22 cellular contexts compared by ENCODE assay signal in genomic region chr14:104788873-104789663, GRCh38. TPM values are rescaled to one million over a fixed set of nuclear protein-coding genes. Genes with fewer than 3 reads are reported as not detected.
"Had no signal": no experiment of that assay in that cellular context is flagged by ENCODE, and none has a peak within 500 bp of the region (broad histone marks: within the 10 kb centered on the region; RNA-seq: fewer than 3 reads in every experiment).

No MANE protein-coding gene starts in this region.

- H3K27me3 ChIP-seq: ascending aorta, esophagus muscularis mucosa, gastrocnemius medialis, stomach, suprapubic skin, tibial nerve had no signal

- H3K4me3 ChIP-seq: ascending aorta, esophagus muscularis mucosa, gastrocnemius medialis, lower lobe of right lung, prostate gland, skin epidermis, stomach, suprapubic skin, tibial nerve had no signal

- H3K9me3 ChIP-seq: ascending aorta, esophagus muscularis mucosa, gastrocnemius medialis, lower lobe of right lung, prostate gland, stomach, suprapubic skin, tibial nerve had no signal

- H3K36me3 Mint-ChIP-seq: activated CD4-positive, alpha-beta memory T cell treated with anti-CD3 and anti-CD28 coated beads for 36 hours; naive B cell had no signal

- ATAC-seq: activated T-cell treated with anti-CD3 and anti-CD28 coated beads, Interleukin-2, amount 50 U/mL, for 72 hours; effector memory CD8-positive, alpha-beta T cell; gastrocnemius medialis; left colon; lower lobe of right lung had no signal

- H3K27ac Mint-ChIP-seq: activated CD4-positive, alpha-beta memory T cell treated with anti-CD3 and anti-CD28 coated beads for 36 hours; activated naive CD4-positive, alpha-beta T cell treated with anti-CD3 and anti-CD28 coated beads for 36 hours; activated T-cell treated with anti-CD3 and anti-CD28 coated beads, Interleukin-2, amount 50 U/mL, for 72 hours; naive B cell had no signal

- H3K4me3 Mint-ChIP-seq: activated CD4-positive, alpha-beta memory T cell treated with anti-CD3 and anti-CD28 coated beads for 36 hours; activated naive CD4-positive, alpha-beta T cell treated with anti-CD3 and anti-CD28 coated beads for 36 hours; activated T-cell treated with anti-CD3 and anti-CD28 coated beads, Interleukin-2, amount 50 U/mL, for 72 hours had no signal

- H3K9me3 Mint-ChIP-seq: activated CD4-positive, alpha-beta memory T cell treated with anti-CD3 and anti-CD28 coated beads for 36 hours; activated naive CD4-positive, alpha-beta T cell treated with anti-CD3 and anti-CD28 coated beads for 36 hours; activated T-cell treated with anti-CD3 and anti-CD28 coated beads, Interleukin-2, amount 50 U/mL, for 72 hours; effector memory CD8-positive, alpha-beta T cell; naive B cell had no signal

- H3K27ac ChIP-seq: gastrocnemius medialis, suprapubic skin had no signal

- DNase-seq: activated CD4-positive, alpha-beta memory T cell treated with anti-CD3 and anti-CD28 coated beads for 36 hours; activated CD4-positive, alpha-beta T cell treated with anti-CD3 and anti-CD28 coated beads for 48 hours; activated effector memory CD4-positive, alpha-beta T cell treated with Interleukin-2 at 50 U/mL for 16 hours; activated naive CD4-positive, alpha-beta T cell treated with anti-CD3 and anti-CD28 coated beads for 36 hours; activated T-cell treated with anti-CD3 and anti-CD28 coated beads, Interleukin-2, amount 50 U/mL, for 72 hours; central memory CD4-positive, alpha-beta T cell; effector memory CD8-positive, alpha-beta T cell; gastrocnemius medialis; head of caudate nucleus; hypothalamus; left colon; lower lobe of right lung; naive B cell; stimulated activated CD4-positive, alpha-beta T cell treated with anti-CD3 and anti-CD28 coated beads, Interleukin-1b, Interleukin-23, amount 100 ng/mL, for 48 hours; stomach had no signal

- H3K36me3 ChIP-seq: prostate gland had no signal

- H3K27me3 Mint-ChIP-seq: activated CD4-positive, alpha-beta memory T cell treated with anti-CD3 and anti-CD28 coated beads for 36 hours; effector memory CD8-positive, alpha-beta T cell; naive B cell had no signal

RNA-seq across cellular contexts. Expression of gene ZBTB42, which starts 11.8 kb away (rescaled TPM):
- polyA plus RNA-seq: neural cell had no signal
